1 cellular context compared by ENCODE assay signal in genomic region chr9:136486823-136487620, GRCh38.
A peak's percentile ranks its signal among the peaks of the same experiment; 100 is the strongest.
TF ChIP-seq lines count a peak whose summit lies in the region.

No MANE protein-coding gene starts in this region.

TF ChIP-seq in HepG2, 621 proteins besides CTCF, POLR2A, EP300 and RAD21:
- 0 out of 2 replicates have a peak, but pooled peaks have one; percentile 17 for TF ChIP-seq AKAP8 (CRISPR knock-in tag; IDR thresholded peaks at IDR 0.05)
- no peak for TF ChIP-seq ZNF276 (CRISPR knock-in tag; IDR thresholded peaks at IDR 0.05; ENCODE audit: low read depth)
- no peak for TF ChIP-seq ATF1 (CRISPR knock-in tag; IDR thresholded peaks at IDR 0.05)
- TF ChIP-seq ZC3H13 (CRISPR knock-in tag; IDR thresholded peaks at IDR 0.05): 0 out of 2 replicates have a peak, but pooled peaks have one; percentile 29
